ENCODE assay signal across 18 cellular contexts in the genomic region with DNA sequence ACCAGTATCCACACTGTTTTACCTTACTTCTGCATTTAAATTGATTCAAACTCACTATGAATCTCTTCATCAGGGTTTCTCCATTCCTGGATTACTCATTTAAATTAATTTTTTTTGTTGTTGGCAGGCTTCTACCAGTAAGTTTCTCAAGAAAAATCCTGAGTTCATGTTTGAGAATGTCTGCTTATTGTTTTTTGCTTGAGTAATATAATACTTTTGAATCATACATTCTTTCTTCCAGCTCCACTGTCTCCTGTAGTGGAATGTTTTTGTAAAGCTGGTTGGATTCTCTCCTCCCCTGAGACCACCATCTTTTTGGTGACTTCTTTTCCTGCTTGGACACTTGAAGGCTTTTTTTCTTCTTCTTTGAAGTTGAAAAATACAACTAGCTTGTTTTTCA. TPM values are rescaled to one million over a fixed set of nuclear protein-coding genes. Genes with fewer than 3 reads are reported as not detected.
DNase-seq lines count a peak whose midpoint lies in the region; ATAC-seq, FAIRE-seq and TF ChIP-seq lines count a peak whose summit lies in the region.
"Had no signal": no experiment of that assay in that cellular context is flagged by ENCODE, and none has a peak within 500 bp of the region (broad histone marks: within the 10 kb centered on the region; RNA-seq: fewer than 3 reads in every experiment).

No MANE protein-coding gene starts in this region.

- no peaks in the 10 kb centered on the region for H3K27me3 ChIP-seq in astrocyte (ENCODE audit: insufficient read depth, low read length)
- H3K27me3 ChIP-seq in left lung: peaks cover 0 to 5% of the 10 kb centered on the region in 2 donors
- H3K27me3 ChIP-seq: MG63, SJCRH30 had no signal

- peak; percentile 55 for DNase-seq in HCEC 1CT
- DNase-seq in astrocyte (ENCODE audit: low read depth): peak; percentile 63
- peak; percentile 66 for DNase-seq in fibroblast of gingiva (ENCODE audit: low read depth)
- no peak for DNase-seq in left lung
- no peak for DNase-seq in cerebellum (ENCODE audit: low spot score)
- DNase-seq: Calu3; CD4-positive, alpha-beta memory T cell; DMS53; GOT3; MG63; NCI-H1092 treated with DMSO at 0.1 percent for 48 hours; NCI-H2081 treated with DMSO at 0.1 percent for 48 hours; NCI-H510A treated with DMSO at 0.1 percent for 48 hours; NCI-H82; PC-3; SJCRH30 had no signal

- intact Hi-C loops in left lung (cut with DNase I): no loop called here

- peak; percentile 99 for FAIRE-seq in astrocyte (lab: Jason Lieb, UNC)

- no peak overlapping the region for H2AFZ ChIP-seq in astrocyte (ENCODE audit: low read depth, low read length)

- no peaks in the 10 kb centered on the region for H3K36me3 Mint-ChIP-seq in astrocyte (ENCODE audit: low read depth, unreplicated experiment)

- no peak overlapping the region for H3K27ac Mint-ChIP-seq in astrocyte (ENCODE audit: unreplicated experiment)
- H3K27ac Mint-ChIP-seq: CD4-positive, alpha-beta memory T cell had no signal

- no peak overlapping the region for H3K4me3 Mint-ChIP-seq in astrocyte (ENCODE audit: unreplicated experiment)
- H3K4me3 Mint-ChIP-seq: CD4-positive, alpha-beta memory T cell had no signal

- H3K4me2 ChIP-seq in astrocyte (ENCODE audit: low read length): peak overlapping the region; percentile 39

- H3K36me3 ChIP-seq in astrocyte (ENCODE audit: insufficient read depth, low read length) (no peaks in the 10 kb centered on the region), left lung (no peaks in the 10 kb centered on the region)
- H3K36me3 ChIP-seq: SJCRH30 had no signal

- peaks cover 14% of the 10 kb centered on the region for H3K4me1 Mint-ChIP-seq in astrocyte (ENCODE audit: low read depth, unreplicated experiment)

- H3K4me3 ChIP-seq in astrocyte (ENCODE audit: insufficient read depth, low read depth, low read length): no peak overlapping the region
- H3K4me3 ChIP-seq in left lung: no peak overlapping the region
- H3K4me3 ChIP-seq: MG63, SJCRH30 had no signal

- H3K4me1 ChIP-seq in astrocyte (ENCODE audit: insufficient read depth, low read length) (peaks cover 14% of the 10 kb centered on the region), left lung (no peaks in the 10 kb centered on the region)
- H3K4me1 ChIP-seq: SJCRH30 had no signal

- no peak for TF ChIP-seq CTCF in astrocyte (IDR thresholded peaks at IDR 0.05; ENCODE audit: insufficient read depth, low read depth, low read length)
- no peak for TF ChIP-seq CTCF in left lung (IDR thresholded peaks at IDR 0.05)

- ATAC-seq in GM21367 (IDR thresholded peaks at IDR 0.05; ENCODE audit: unreplicated experiment) (no peak), left lung (no peak), HG03354 (IDR thresholded peaks at IDR 0.05; ENCODE audit: poor library complexity, severe bottlenecking, unreplicated experiment) (no peak)
- ATAC-seq: PC-3 had no signal

- no peak overlapping the region for H3K9ac ChIP-seq in astrocyte (ENCODE audit: low read length)

- H3K79me2 ChIP-seq in astrocyte (ENCODE audit: insufficient read depth, low read length): peaks cover under 1% of the 10 kb centered on the region

- H3K9me3 ChIP-seq in astrocyte (ENCODE audit: insufficient read depth, low read depth, low read length) (no peaks in the 10 kb centered on the region), left lung (no peaks in the 10 kb centered on the region)
- H3K9me3 ChIP-seq: MG63, SJCRH30 had no signal

- no peaks in the 10 kb centered on the region for H4K20me1 ChIP-seq in astrocyte (ENCODE audit: insufficient read depth, low read length)

- H3K9me3 Mint-ChIP-seq in astrocyte (ENCODE audit: unreplicated experiment): no peaks in the 10 kb centered on the region
- H3K9me3 Mint-ChIP-seq: CD4-positive, alpha-beta memory T cell had no signal

- no peaks in the 10 kb centered on the region for H3K27me3 Mint-ChIP-seq in astrocyte (ENCODE audit: low read depth, unreplicated experiment)
- H3K27me3 Mint-ChIP-seq: CD4-positive, alpha-beta memory T cell had no signal

- H3K27ac ChIP-seq in astrocyte (ENCODE audit: low read depth, low read length) (no peak overlapping the region), left lung (no peak overlapping the region)
- H3K27ac ChIP-seq: SJCRH30 had no signal

RNA-seq across cellular contexts. Expression of gene MID1IP1, which starts 4.3 kb away (rescaled TPM):
- total RNA-seq in astrocyte (40.4 and 46.0 TPM in 2 replicates), left lung (10 to 100 TPM; 73.5 to 74.2 TPM), cerebellum (12.0 TPM)

Comparison
In these comparisons a context has a peak if more than half of its experiments do, and no peak if none do; other contexts are left out.
1. DNase-seq: peak in HCEC 1CT (single experiment), astrocyte (single experiment) and fibroblast of gingiva (single experiment); none in left lung (0 of 2) and cerebellum (single experiment).